6 cellular contexts compared by ENCODE assay signal in the genomic region with DNA sequence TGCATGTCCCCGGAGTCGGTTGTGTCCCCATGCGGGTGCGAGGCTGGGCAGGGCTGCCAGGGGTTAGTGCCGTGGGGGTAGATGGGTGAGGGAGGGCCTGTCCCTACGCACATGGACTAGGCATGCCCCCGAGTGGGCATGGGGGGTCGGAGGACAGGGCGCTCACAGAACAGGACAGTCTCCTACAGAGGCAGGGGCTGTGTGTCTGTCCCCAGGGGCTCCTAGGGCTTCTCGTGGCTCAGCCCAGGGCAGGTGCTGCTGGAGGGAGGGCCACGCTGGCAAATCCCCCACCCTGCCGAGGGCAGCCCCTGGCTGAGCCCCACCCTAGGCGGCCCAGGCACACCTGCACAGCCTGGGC.
DNase-seq lines count a peak whose midpoint lies in the region; ATAC-seq, FAIRE-seq and TF ChIP-seq lines count a peak whose summit lies in the region.
"Not testable (repeated sequence)": the region's sequence is repeated elsewhere in the genome, so short reads cannot be mapped to it uniquely, and the experiment has no call there.

No MANE protein-coding gene starts in this region.

- not testable (repeated sequence) for H3K79me2 ChIP-seq in MM.1S (ENCODE audit: low read length); OCI-LY3 (ENCODE audit: low read length); SU-DHL-6 (ENCODE audit: insufficient read depth, low read length)

- DNase-seq in GM12865 (ENCODE audit: low read depth) (peak; percentile 41), kidney (peak; percentile 79)
- DNase-seq in MM.1S: not testable (repeated sequence)
- peak; percentile 46 for DNase-seq in activated naive CD8-positive, alpha-beta T cell treated with anti-CD3 and anti-CD28 coated beads, Interleukin-2, amount 10 ng/mL, durations not matched to agents 7 days and 5 days

- POLR2A ChIA-PET in activated naive CD8-positive, alpha-beta T cell treated with anti-CD3 and anti-CD28 coated beads, Interleukin-2, amount 10 ng/mL, durations not matched to agents 7 days and 5 days (lab: Charles Lee): not testable (repeated sequence)

- H2AFZ ChIP-seq in MM.1S (ENCODE audit: low read length); OCI-LY3 (ENCODE audit: low read depth, low read length); SU-DHL-6 (ENCODE audit: low read depth, low read length, severe bottlenecking): not testable (repeated sequence)

- ATAC-seq in activated naive CD8-positive, alpha-beta T cell treated with anti-CD3 and anti-CD28 coated beads, Interleukin-2, amount 10 ng/mL, durations not matched to agents 7 days and 5 days (ENCODE audit: low read depth): not testable (repeated sequence)

- H3K36me3 ChIP-seq in MM.1S (replicated peaks; ENCODE audit: insufficient read depth, low read length); OCI-LY3 (replicated peaks; ENCODE audit: low read depth, low read length); SU-DHL-6 (ENCODE audit: low read length); kidney (ENCODE audit: control insufficient read depth in 1 of 2, insufficient read depth in 2 of 2, low read length in 2 of 2): not testable (repeated sequence)

- peak overlapping the region; percentile 27; the same call in 1 of the 2 replicates for H3K27ac ChIP-seq in MM.1S (ENCODE audit: low read length)
- H3K27ac ChIP-seq in OCI-LY3 (ENCODE audit: low read length): peak overlapping the region; percentile 55
- H3K27ac ChIP-seq in SU-DHL-6 (ENCODE audit: low read depth, low read length): peak overlapping the region; percentile 65
- H3K27ac ChIP-seq in kidney (ENCODE audit: low read depth in 2 of 2, low read length in 2 of 2): not testable (repeated sequence)

- not testable (repeated sequence) for H3K9me2 ChIP-seq in MM.1S (replicated peaks; ENCODE audit: insufficient read depth, low read length); SU-DHL-6 (replicated peaks; ENCODE audit: insufficient read depth, low read length)

- not testable (repeated sequence) for H3K4me3 Mint-ChIP-seq in activated naive CD8-positive, alpha-beta T cell treated with anti-CD3 and anti-CD28 coated beads, Interleukin-2, amount 10 ng/mL, durations not matched to agents 7 days and 5 days

- not testable (repeated sequence) for FAIRE-seq in kidney (lab: Jason Lieb, UNC)

- not testable (repeated sequence) for H3K27me3 Mint-ChIP-seq in activated naive CD8-positive, alpha-beta T cell treated with anti-CD3 and anti-CD28 coated beads, Interleukin-2, amount 10 ng/mL, durations not matched to agents 7 days and 5 days

- H3K9me3 ChIP-seq in MM.1S (replicated peaks; ENCODE audit: insufficient read depth, low read length); OCI-LY3 (ENCODE audit: insufficient read depth, low read length); SU-DHL-6 (ENCODE audit: insufficient read depth, low read length); kidney (ENCODE audit: control insufficient read depth in 1 of 2, low read length in 2 of 2): not testable (repeated sequence)

- H3K4me1 ChIP-seq in MM.1S (ENCODE audit: low read length); OCI-LY3 (ENCODE audit: low read length); kidney (ENCODE audit: control insufficient read depth in 1 of 2, insufficient read depth in 1 of 2, low read depth in 1 of 2, low read length in 2 of 2): not testable (repeated sequence)

- not testable (repeated sequence) for H4K20me1 ChIP-seq in MM.1S (ENCODE audit: insufficient read depth, low read length); OCI-LY3 (ENCODE audit: insufficient read depth, low read length); SU-DHL-6 (ENCODE audit: low read depth, low read length)

- TF ChIP-seq CTCF in GM12865 (IDR thresholded peaks at IDR 0.05; ENCODE audit: insufficient read depth, low read depth, low read length, missing control alignments); MM.1S (IDR thresholded peaks at IDR 0.05; ENCODE audit: low read length); OCI-LY3 (IDR thresholded peaks at IDR 0.05; ENCODE audit: low read depth, low read length); SU-DHL-6 (IDR thresholded peaks at IDR 0.05; ENCODE audit: insufficient read depth, low read length, poor library complexity, severe bottlenecking); kidney (IDR thresholded peaks at IDR 0.05; ENCODE audit: borderline replicate concordance, extremely low read depth, insufficient read depth): not testable (repeated sequence)

- H3K4me2 ChIP-seq in MM.1S (ENCODE audit: low read depth, low read length); OCI-LY3 (ENCODE audit: low read length); SU-DHL-6 (ENCODE audit: low read depth, low read length, poor library complexity, severe bottlenecking): not testable (repeated sequence)

- H3K36me3 Mint-ChIP-seq in activated naive CD8-positive, alpha-beta T cell treated with anti-CD3 and anti-CD28 coated beads, Interleukin-2, amount 10 ng/mL, durations not matched to agents 7 days and 5 days: not testable (repeated sequence)

- H3K4me3 ChIP-seq in GM12865 (ENCODE audit: low read depth, low read length); MM.1S (ENCODE audit: low read length); OCI-LY3 (ENCODE audit: low read length); SU-DHL-6 (ENCODE audit: insufficient read depth, low read length, poor library complexity, severe bottlenecking); kidney (ENCODE audit: low read length in 2 of 2): not testable (repeated sequence)

- not testable (repeated sequence) for H3K27ac Mint-ChIP-seq in activated naive CD8-positive, alpha-beta T cell treated with anti-CD3 and anti-CD28 coated beads, Interleukin-2, amount 10 ng/mL, durations not matched to agents 7 days and 5 days

- H3K9ac ChIP-seq in MM.1S (ENCODE audit: low read length); OCI-LY3 (ENCODE audit: low read length); kidney (ENCODE audit: low read length in 2 of 2): not testable (repeated sequence)
- peak overlapping the region; percentile 16; the same call in 1 of the 2 replicates for H3K9ac ChIP-seq in SU-DHL-6 (ENCODE audit: low read length)

- intact Hi-C loops in kidney (cut with DNase I): not testable (repeated sequence)

- H3K9me3 Mint-ChIP-seq in activated naive CD8-positive, alpha-beta T cell treated with anti-CD3 and anti-CD28 coated beads, Interleukin-2, amount 10 ng/mL, durations not matched to agents 7 days and 5 days: not testable (repeated sequence)

- H3K4me1 Mint-ChIP-seq in activated naive CD8-positive, alpha-beta T cell treated with anti-CD3 and anti-CD28 coated beads, Interleukin-2, amount 10 ng/mL, durations not matched to agents 7 days and 5 days: not testable (repeated sequence)

- not testable (repeated sequence) for H3F3A ChIP-seq in MM.1S (ENCODE audit: insufficient read depth, low read length); SU-DHL-6 (ENCODE audit: insufficient read depth)

- H3K27me3 ChIP-seq in MM.1S (replicated peaks; ENCODE audit: insufficient read depth, low read length); OCI-LY3 (ENCODE audit: low read depth, low read length); SU-DHL-6 (ENCODE audit: low read length): not testable (repeated sequence)
